In the genomic region with DNA sequence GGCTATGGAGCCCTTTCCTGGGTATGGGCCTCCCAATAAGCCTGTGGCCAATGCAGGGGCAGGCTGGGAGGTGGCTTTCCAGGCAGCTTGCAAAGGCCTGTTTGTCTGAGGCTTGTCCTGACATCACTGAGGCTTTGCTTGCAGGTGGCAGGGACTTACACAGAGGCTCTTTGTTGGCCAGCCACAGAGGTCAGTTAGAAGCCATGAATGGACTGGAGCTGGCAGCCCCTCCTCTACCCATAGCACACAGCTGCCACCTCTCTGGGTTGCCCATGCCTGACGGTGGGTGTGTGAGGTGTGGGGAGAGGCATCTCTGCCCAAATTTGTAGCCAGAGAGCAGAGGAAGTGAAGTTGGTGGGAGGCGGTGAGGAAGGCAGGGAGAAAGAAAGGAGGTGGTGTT, we compare ENCODE assay signal across 14 cellular contexts. TPM values are rescaled to one million over a fixed set of nuclear protein-coding genes. Genes with fewer than 3 reads are reported as not detected.
DNase-seq lines count a peak whose midpoint lies in the region; ATAC-seq and TF ChIP-seq lines count a peak whose summit lies in the region.
"Had no signal": no experiment of that assay in that cellular context is flagged by ENCODE, and none has a peak within 500 bp of the region (broad histone marks: within the 10 kb centered on the region; RNA-seq: fewer than 3 reads in every experiment).

No MANE protein-coding gene starts in this region.

- CTCF ChIA-PET in HEK293T (lab: Yijun Ruan, JAX): no interaction called here

- no peak overlapping the region for H3K27ac ChIP-seq in brain microvascular endothelial cell

- intact Hi-C loops in mucosa of descending colon (cut with DNase I, micrococcal nuclease): no loop called here

- H3K4me1 ChIP-seq in mucosa of descending colon (ENCODE audit: low read depth): peaks cover 8% of the 10 kb centered on the region

- TF ChIP-seq CTCF in mucosa of descending colon (IDR thresholded peaks at IDR 0.05): no peak
- TF ChIP-seq CTCF in brain microvascular endothelial cell (IDR thresholded peaks at IDR 0.05; ENCODE audit: low read depth, low read length, missing control alignments): no peak

- H3K36me3 ChIP-seq in mucosa of descending colon (ENCODE audit: low read depth) (no peaks in the 10 kb centered on the region), brain microvascular endothelial cell (replicated peaks) (no peaks in the 10 kb centered on the region)

- H3K27me3 ChIP-seq in brain microvascular endothelial cell (replicated peaks): no peaks in the 10 kb centered on the region

- peak; percentile 32 for ATAC-seq in HG03097 (IDR thresholded peaks at IDR 0.05; ENCODE audit: low FRiP score, unreplicated experiment)
- ATAC-seq in mucosa of descending colon: peak; percentile 57
- ATAC-seq: esophagus mucosa had no signal

- in situ Hi-C loops in brain microvascular endothelial cell (cut with HindIII; ENCODE audit: low pct_ligation_motif_present, low sequenced_read_pairs): no loop called here

- POLR2A ChIA-PET in HEK293T (lab: Yijun Ruan, JAX): no interaction called here

- H3K4me3 ChIP-seq in mucosa of descending colon (no peak overlapping the region), brain microvascular endothelial cell (ENCODE audit: low read depth, low read length) (no peak overlapping the region)

- no peak for TF ChIP-seq POLR2A in erythroblast (IDR thresholded peaks at IDR 0.05; ENCODE audit: low read length)

- peak; percentile 93 for DNase-seq in Ammon's horn (ENCODE audit: low spot score)
- DNase-seq in amygdala (lab: John Stamatoyannopoulos, UW): peak in 46 of 56 donors; percentile 20 to 90 (median 58)
- DNase-seq in mucosa of descending colon: no peak
- DNase-seq in erythroblast (lab: John Stamatoyannopoulos, UW): no peak
- no peak for DNase-seq in HEK293T (ENCODE audit: extremely low spot score)
- no peak for DNase-seq in NOMO-1 treated with dmso at 0.1 percent for 144 hours (lab: John Stamatoyannopoulos, UW; ENCODE audit: unreplicated experiment)
- no peak for DNase-seq in brain microvascular endothelial cell
- DNase-seq: activated CD8-positive, alpha-beta memory T cell treated with anti-CD3 and anti-CD28 coated beads, Interleukin-2, amount 50 U/mL, for 4 hours; AML-193; NCI-H1092; stimulated activated CD4-positive, alpha-beta T cell treated with anti-CD3 and anti-CD28 coated beads, Interleukin-12 subunit alpha, Interleukin-12 subunit beta, amount 100 ng/mL, for 4 hours; stimulated activated naive CD4-positive, alpha-beta T cell had no signal

- H3K9me3 ChIP-seq in mucosa of descending colon: no peaks in the 10 kb centered on the region

TF ChIP-seq in HEK293T, 16 proteins besides CTCF, POLR2A, EP300 and RAD21:
- TF ChIP-seq ELF4 (IDR thresholded peaks at IDR 0.05) (no peak), BHLHE40 (IDR thresholded peaks at IDR 0.05; ENCODE audit: borderline replicate concordance) (no peak), NFRKB (IDR thresholded peaks at IDR 0.05) (no peak), L3MBTL2 (conservative IDR thresholded peaks at IDR 0.05) (no peak), LEF1 (IDR thresholded peaks at IDR 0.05; ENCODE audit: borderline replicate concordance) (no peak), FOXK2 (IDR thresholded peaks at IDR 0.05) (no peak), HDGF (IDR thresholded peaks at IDR 0.05; ENCODE audit: borderline replicate concordance) (no peak), SP1 (IDR thresholded peaks at IDR 0.05) (no peak), SUZ12 (IDR thresholded peaks at IDR 0.05) (no peak), FOXM1 (IDR thresholded peaks at IDR 0.05; ENCODE audit: borderline replicate concordance) (no peak), TARDBP (IDR thresholded peaks at IDR 0.05) (no peak), FOXA1 (IDR thresholded peaks at IDR 0.05) (no peak), ARNT (IDR thresholded peaks at IDR 0.05) (no peak), ZNF384 (IDR thresholded peaks at IDR 0.05) (no peak)
- TF ChIP-seq, protein P1, sequence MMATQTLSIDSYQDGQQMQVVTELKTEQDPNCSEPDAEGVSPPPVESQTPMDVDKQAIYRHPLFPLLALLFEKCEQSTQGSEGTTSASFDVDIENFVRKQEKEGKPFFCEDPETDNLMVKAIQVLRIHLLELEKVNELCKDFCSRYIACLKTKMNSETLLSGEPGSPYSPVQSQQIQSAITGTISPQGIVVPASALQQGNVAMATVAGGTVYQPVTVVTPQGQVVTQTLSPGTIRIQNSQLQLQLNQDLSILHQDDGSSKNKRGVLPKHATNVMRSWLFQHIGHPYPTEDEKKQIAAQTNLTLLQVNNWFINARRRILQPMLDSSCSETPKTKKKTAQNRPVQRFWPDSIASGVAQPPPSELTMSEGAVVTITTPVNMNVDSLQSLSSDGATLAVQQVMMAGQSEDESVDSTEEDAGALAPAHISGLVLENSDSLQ (IDR thresholded peaks at IDR 0.05): no peak

RNA-seq across cellular contexts. Expression of a gene that starts 17.1 kb away (rescaled TPM):
- 10 to 100 TPM; 36.0 to 40.9 (median 38.9) TPM for total RNA-seq in mucosa of descending colon

Comparison
In these comparisons a context has a peak if more than half of its experiments do, and no peak if none do; other contexts are left out.
1. DNase-seq: peak in Ammon's horn (single experiment) and amygdala (46 of 56); none in mucosa of descending colon (0 of 3), erythroblast (0 of 2), HEK293T (single experiment), NOMO-1 treated with dmso at 0.1 percent for 144 hours (single experiment) and brain microvascular endothelial cell (single experiment).